Comparison of ENCODE assay signal across 22 cellular contexts in genomic region chr2:152507941-152508340, GRCh38.
"Had no signal": no experiment of that assay in that cellular context is flagged by ENCODE, and none has a peak within 500 bp of the region (broad histone marks: within the 10 kb centered on the region; RNA-seq: fewer than 3 reads in every experiment).

No MANE protein-coding gene starts in this region.

- H3K9me3 ChIP-seq: esophagus muscularis mucosa, sigmoid colon, spleen, tibial artery, vagina had no signal

- H3K27ac ChIP-seq: esophagus muscularis mucosa, heart right ventricle, left ventricle myocardium inferior, sigmoid colon, spleen, tibial artery, vagina had no signal

- DNase-seq: activated CD4-positive, alpha-beta T cell treated with anti-CD3 and anti-CD28 coated beads for 4 hours; activated CD8-positive, alpha-beta T cell treated with anti-CD3 and anti-CD28 coated beads for 36 hours; activated naive CD4-positive, alpha-beta T cell treated with anti-CD3 and anti-CD28 coated beads, Interleukin-2, amount 10 ng/mL, durations not matched to agents 7 days and 5 days; activated naive CD8-positive, alpha-beta T cell treated with anti-CD3 and anti-CD28 coated beads, Interleukin-2, amount 50 U/mL, for 24 hours; activated T-cell treated with anti-CD3 and anti-CD28 coated beads, Interleukin-2, amount 50 U/mL, for 24 hours; aorta; effector memory CD4-positive, alpha-beta T cell; heart right ventricle; immature natural killer cell; kidney glomerular epithelial cell; left ventricle myocardium inferior; mesendoderm; naive thymus-derived CD8-positive, alpha-beta T cell; nucleus accumbens; sigmoid colon; spleen; stimulated activated CD4-positive, alpha-beta T cell treated with anti-CD3 and anti-CD28 coated beads, Interleukin-4, amount 100 ng/mL, for 4 hours; stimulated activated naive B cell treated with anti-CD40 and anti-IgM and Interleukin-4, amounts not matched to agents 10 μg/mL and 1 μg/mL and 100 μg/mL, for 72 hours; tibial artery had no signal

- H3K27me3 ChIP-seq: esophagus muscularis mucosa, heart right ventricle, sigmoid colon, spleen, tibial artery, vagina had no signal

- H3K4me3 ChIP-seq: esophagus muscularis mucosa, heart right ventricle, left ventricle myocardium inferior, sigmoid colon, spleen, tibial artery, vagina had no signal

- H3K4me1 ChIP-seq: esophagus muscularis mucosa had no signal

- ATAC-seq: activated CD8-positive, alpha-beta T cell treated with anti-CD3 and anti-CD28 coated beads for 36 hours; activated naive CD8-positive, alpha-beta T cell treated with anti-CD3 and anti-CD28 coated beads, Interleukin-2, amount 50 U/mL, for 24 hours; heart right ventricle; naive thymus-derived CD8-positive, alpha-beta T cell; stimulated activated naive B cell treated with anti-CD40 and anti-IgM and Interleukin-4, amounts not matched to agents 10 μg/mL and 1 μg/mL and 100 μg/mL, for 72 hours; WTC11 had no signal

- H3K36me3 ChIP-seq: esophagus muscularis mucosa, heart right ventricle, left ventricle myocardium inferior, sigmoid colon, spleen, tibial artery, vagina had no signal
